Comparison of ENCODE assay signal across 8 cellular contexts in the genomic region with DNA sequence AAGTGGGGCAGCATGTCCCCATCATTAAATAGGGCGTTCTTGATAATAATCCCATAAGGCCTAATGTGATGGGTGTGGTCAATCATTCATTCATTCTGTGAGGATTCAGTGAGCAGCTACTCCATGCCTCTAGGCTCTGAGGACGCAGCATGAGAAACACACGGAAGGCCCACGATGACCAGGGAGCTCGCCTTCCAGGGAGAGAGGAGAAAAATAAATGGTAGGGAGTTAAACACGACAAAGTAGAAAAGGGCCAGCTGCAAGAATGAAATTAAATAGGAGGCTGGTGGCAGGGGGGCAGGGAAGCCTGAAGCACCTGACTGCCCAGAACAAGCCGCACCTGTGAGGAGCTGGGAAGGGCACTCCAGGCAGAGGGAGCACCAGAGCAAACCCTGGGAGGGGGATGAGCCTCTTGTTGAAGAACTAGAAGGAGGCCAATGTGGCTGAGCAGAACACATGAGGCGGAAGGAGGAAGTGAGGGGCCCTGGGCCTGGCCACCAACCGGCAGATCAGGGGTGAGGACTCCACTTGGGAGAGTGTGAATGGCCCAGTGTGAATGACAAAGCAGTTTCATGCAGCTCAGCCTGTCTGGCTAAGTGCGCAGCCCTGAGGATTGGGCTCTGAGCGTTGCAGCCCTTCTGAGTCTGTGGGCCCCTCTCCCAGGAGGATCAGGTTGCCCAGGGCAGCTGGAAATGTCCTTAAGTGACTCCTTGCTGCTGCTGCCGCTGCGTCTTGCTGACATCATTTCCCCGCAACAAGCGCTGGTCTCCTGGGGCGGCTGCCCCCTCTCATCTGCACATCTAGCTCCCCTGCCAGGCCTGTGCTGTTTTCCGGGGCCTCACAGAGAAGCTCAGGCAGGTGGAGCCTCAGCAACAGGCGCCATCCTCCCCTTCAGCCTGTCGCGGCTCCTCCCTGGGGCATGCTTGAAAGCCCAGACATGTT.
A peak's percentile ranks its signal among the peaks of the same experiment; 100 is the strongest.
DNase-seq lines count a peak whose midpoint lies in the region; ATAC-seq, FAIRE-seq and TF ChIP-seq lines count a peak whose summit lies in the region.

No MANE protein-coding gene starts in this region.

- peak overlapping the region; percentile 38; the same call in 1 of the 2 replicates for H3K4me2 ChIP-seq in IMR-90 (ENCODE audit: low read depth, low read length)
- H3K4me2 ChIP-seq in mesendoderm (ENCODE audit: low read length), result no peak overlapping the region

- H3K79me1 ChIP-seq in IMR-90 (ENCODE audit: low read depth in 1 of 2, low read length in 2 of 2) (no peaks in the 10 kb centered on the region), mesendoderm (ENCODE audit: low read length) (no peaks in the 10 kb centered on the region)

- no peak overlapping the region; the same call in 1 of the 2 replicates for H4K91ac ChIP-seq in IMR-90 (ENCODE audit: insufficient read depth, low read depth, low read length)

- H3K4me1 Mint-ChIP-seq in CD4-positive, CD25-positive, alpha-beta regulatory T cell, result peaks cover 28 to 64% (median 35%) of the 10 kb centered on the region in 4 donors
- peaks cover 39% of the 10 kb centered on the region for H3K4me1 Mint-ChIP-seq in type B pancreatic cell (ENCODE audit: unreplicated experiment)

- no peak for FAIRE-seq in bronchial epithelial cell (lab: Jason Lieb, UNC)

- H2BK5ac ChIP-seq in IMR-90 (ENCODE audit: low read depth, low read length, poor library complexity, severe bottlenecking) (no peak overlapping the region), mesendoderm (ENCODE audit: low read length) (no peak overlapping the region)

- no peak overlapping the region for H3K56ac ChIP-seq in IMR-90 (ENCODE audit: extremely low read depth, insufficient read depth, low read length)
- H3K56ac ChIP-seq in mesendoderm (ENCODE audit: low read length), result peak overlapping the region; percentile 61

- POLR2A ChIA-PET in IMR-90 (lab: Charles Lee; ENCODE audit: unreplicated experiment), result no interaction called here

- no peak overlapping the region for H2AK9ac ChIP-seq in IMR-90 (replicated peaks; ENCODE audit: low read depth, low read length, poor library complexity)

- no TSS peak for BruUV-seq in IMR-90 (replicated peaks; lab: Mats Ljungman, UMichigan)

- H3K4me3 ChIP-seq in CD4-positive, CD25-positive, alpha-beta regulatory T cell (ENCODE audit: low read depth, low read length), result peak overlapping the region; percentile 85
- no peak overlapping the region for H3K4me3 ChIP-seq in IMR-90 (ENCODE audit: insufficient read depth, low read depth, low read length)
- H3K4me3 ChIP-seq in RWPE2 (ENCODE audit: severe bottlenecking), result no peak overlapping the region
- H3K4me3 ChIP-seq in bronchial epithelial cell (ENCODE audit: low read depth, low read length), result no peak overlapping the region
- no peak overlapping the region for H3K4me3 ChIP-seq in mesendoderm (ENCODE audit: low read length)

- peak overlapping the region; percentile 12; the same call in 1 of the 2 replicates for H4K5ac ChIP-seq in IMR-90 (ENCODE audit: low read depth, low read length)
- no peak overlapping the region for H4K5ac ChIP-seq in mesendoderm (ENCODE audit: low read length)

- H2AK5ac ChIP-seq in IMR-90 (ENCODE audit: low read depth, low read length) (no peak overlapping the region; the same call in 1 of the 2 replicates), mesendoderm (ENCODE audit: low read length) (no peak overlapping the region)

- no peak overlapping the region for H3K4ac ChIP-seq in IMR-90 (ENCODE audit: low read depth, low read length)
- H3K4ac ChIP-seq in mesendoderm (ENCODE audit: low read depth, low read length), result no peak overlapping the region

- H3K14ac ChIP-seq in IMR-90 (replicated peaks; ENCODE audit: low read depth, low read length), result no peak overlapping the region

- no peaks in the 10 kb centered on the region for H3K9me3 ChIP-seq in CD4-positive, CD25-positive, alpha-beta regulatory T cell (ENCODE audit: control insufficient read depth in 2 of 2, low read length in 2 of 2)
- no peaks in the 10 kb centered on the region for H3K9me3 ChIP-seq in IMR-90 (ENCODE audit: control insufficient read depth, insufficient read depth, low read length)
- H3K9me3 ChIP-seq in RWPE2 (ENCODE audit: severe bottlenecking), result no peaks in the 10 kb centered on the region

- no peaks in the 10 kb centered on the region for H3K27me3 ChIP-seq in CD4-positive, CD25-positive, alpha-beta regulatory T cell (ENCODE audit: control insufficient read depth, insufficient read depth, low read length)
- H3K27me3 ChIP-seq in IMR-90 (ENCODE audit: control insufficient read depth, insufficient read depth, low read length) (peaks cover 3% of the 10 kb centered on the region; the same call in 1 of the 2 replicates), RWPE2 (ENCODE audit: insufficient read depth, poor library complexity, severe bottlenecking) (no peaks in the 10 kb centered on the region), bronchial epithelial cell (ENCODE audit: control insufficient read depth, insufficient read depth, low read length) (no peaks in the 10 kb centered on the region), mesendoderm (ENCODE audit: insufficient read depth, low read length, poor library complexity) (no peaks in the 10 kb centered on the region)

- H3K23ac ChIP-seq in IMR-90 (ENCODE audit: low read depth, low read length) (no peak overlapping the region), mesendoderm (ENCODE audit: low read length) (no peak overlapping the region)

- H2BK120ac ChIP-seq in IMR-90 (ENCODE audit: low read depth, low read length) (peak overlapping the region; percentile 18; the same call in 1 of the 2 replicates), mesendoderm (ENCODE audit: low read depth, low read length) (no peak overlapping the region)

- in situ Hi-C loops in IMR-90 (cut with MboI; ENCODE audit: low sequenced_read_pairs), result loop anchor here (25.0 kb wide), 2 partner anchors 1179 to 1829 kb away; no protein-coding TSS in a partner anchor
- in situ Hi-C loops in GM13977 (cut with MboI; ENCODE audit: low pct_unique_long_range_greater_than_20kb, low sequenced_read_pairs, unreplicated experiment), result no loop called here

- peak overlapping the region; percentile 85 for H2AFZ ChIP-seq in IMR-90 (replicated peaks; ENCODE audit: low read length, poor library complexity)

- TF ChIP-seq POLR2A in IMR-90 (IDR thresholded peaks at IDR 0.05; ENCODE audit: low read depth, low read length), result no peak

- H3K27ac Mint-ChIP-seq in CD4-positive, CD25-positive, alpha-beta regulatory T cell, result peak overlapping the region; percentile 85 to 94 (median 88)
- peak overlapping the region; percentile 69 for H3K27ac Mint-ChIP-seq in type B pancreatic cell

- H2BK15ac ChIP-seq in IMR-90 (ENCODE audit: low read depth, low read length) (no peak overlapping the region), mesendoderm (replicated peaks; ENCODE audit: low read depth) (no peak overlapping the region)

- no peaks in the 10 kb centered on the region for H3K36me3 Mint-ChIP-seq in CD4-positive, CD25-positive, alpha-beta regulatory T cell
- no peaks in the 10 kb centered on the region for H3K36me3 Mint-ChIP-seq in type B pancreatic cell

- no peaks in the 10 kb centered on the region for H3K36me3 ChIP-seq in CD4-positive, CD25-positive, alpha-beta regulatory T cell (ENCODE audit: control insufficient read depth, insufficient read depth, low read length)
- H3K36me3 ChIP-seq in IMR-90 (ENCODE audit: control insufficient read depth, insufficient read depth, low read length), result no peaks in the 10 kb centered on the region
- H3K36me3 ChIP-seq in RWPE2 (ENCODE audit: low read depth), result peaks cover 19% of the 10 kb centered on the region
- H3K36me3 ChIP-seq in bronchial epithelial cell (ENCODE audit: control insufficient read depth, insufficient read depth, low read length), result no peaks in the 10 kb centered on the region
- H3K36me3 ChIP-seq in mesendoderm (ENCODE audit: control insufficient read depth, insufficient read depth, low read length), result no peaks in the 10 kb centered on the region

- peaks cover 50% of the 10 kb centered on the region for H3K4me1 ChIP-seq in CD4-positive, CD25-positive, alpha-beta regulatory T cell (ENCODE audit: control insufficient read depth, insufficient read depth, low read length, poor library complexity, severe bottlenecking)
- H3K4me1 ChIP-seq in IMR-90 (ENCODE audit: control insufficient read depth, insufficient read depth, low read length) (peaks cover 15% of the 10 kb centered on the region; the same call in 1 of the 2 replicates), RWPE2 (ENCODE audit: insufficient read depth, poor library complexity, severe bottlenecking) (peaks cover 40% of the 10 kb centered on the region), mesendoderm (ENCODE audit: control insufficient read depth, low read depth, low read length) (peaks cover 4% of the 10 kb centered on the region)

- no peaks in the 10 kb centered on the region for H4K20me1 ChIP-seq in IMR-90 (ENCODE audit: insufficient read depth, low read length)

- peaks cover 4% of the 10 kb centered on the region for H3K27me3 Mint-ChIP-seq in CD4-positive, CD25-positive, alpha-beta regulatory T cell
- H3K27me3 Mint-ChIP-seq in type B pancreatic cell, result peaks cover 11% of the 10 kb centered on the region

- peak; percentile 33 to 45 for ATAC-seq in CD4-positive, CD25-positive, alpha-beta regulatory T cell (ENCODE audit: low read depth in 2 of 2)
- ATAC-seq in IMR-90 (ENCODE audit: low read depth) (peak; percentile 3), RWPE2 (ENCODE audit: low read depth) (no peak), HG02571 (IDR thresholded peaks at IDR 0.05; ENCODE audit: unreplicated experiment) (no peak)

- intact Hi-C loops in IMR-90 (cut with micrococcal nuclease), result loop anchor here (1.0 to 10.0 kb wide), 6 partner anchors 109 to 1839 kb away; partner anchors contain the start of gene CDH4

- WGBS in IMR-90 (ENCODE audit: extremely low coverage in 2 of 2, insufficient read length in 1 of 2), 2 experiments, result 49% methylated on average over 11 of the region's 20 CpGs; no CpG with 5 or more reads in 1 of the 2 experiments
- no CpG with 5 or more reads among the region's 20 CpGs for WGBS in mesendoderm (ENCODE audit: extremely low coverage, insufficient coverage, low lambda C conversion rate)

- no peaks in the 10 kb centered on the region for H3K79me2 ChIP-seq in mesendoderm (ENCODE audit: control insufficient read depth, insufficient read depth, low read length)

- TF ChIP-seq CTCF in IMR-90 (conservative IDR thresholded peaks at IDR 0.05; ENCODE audit: low read depth, low read length), result no peak
- TF ChIP-seq CTCF in RWPE2 (IDR thresholded peaks at IDR 0.05; ENCODE audit: poor library complexity, severe bottlenecking), result no peak
- TF ChIP-seq CTCF in bronchial epithelial cell (IDR thresholded peaks at IDR 0.05; ENCODE audit: insufficient read depth, low read length, severe bottlenecking), result no peak
- no peak for TF ChIP-seq CTCF in type B pancreatic cell (conservative IDR thresholded peaks at IDR 0.05)
- TF ChIP-seq CTCF in GM13977 (IDR thresholded peaks at IDR 0.05; ENCODE audit: extremely low read depth, insufficient read depth, missing control alignments), result no peak

- peak; percentile 9 to 55 (median 20) for DNase-seq in CD4-positive, CD25-positive, alpha-beta regulatory T cell
- DNase-seq in IMR-90 (peak; percentile 79), RWPE2 (ENCODE audit: low spot score) (peak; percentile 76), bronchial epithelial cell (ENCODE audit: low read depth) (peak; percentile 7), mesendoderm (peak; percentile 74), type B pancreatic cell (ENCODE audit: extremely low spot score, unreplicated experiment) (no peak), GM13977 (ENCODE audit: low spot score) (no peak)

- CTCF ChIA-PET in IMR-90 (lab: Yijun Ruan, JAX), result interaction anchor here (0.6 to 2.3 kb wide), 4 partner anchors 10 to 1437 kb away, joined by 3 to 7 read pairs (median 6); no protein-coding TSS in a partner anchor

- H3K4me3 Mint-ChIP-seq in CD4-positive, CD25-positive, alpha-beta regulatory T cell, result peak overlapping the region; percentile 75 to 95 (median 85)
- peak overlapping the region; percentile 22 for H3K4me3 Mint-ChIP-seq in type B pancreatic cell

- H3K18ac ChIP-seq in IMR-90 (ENCODE audit: low read depth, low read length), result peak overlapping the region; percentile 36
- no peak overlapping the region for H3K18ac ChIP-seq in mesendoderm (ENCODE audit: low read length)

- H3K9me3 Mint-ChIP-seq in CD4-positive, CD25-positive, alpha-beta regulatory T cell, result peaks cover 0 to 4% (median 0%) of the 10 kb centered on the region in 7 donors
- H3K9me3 Mint-ChIP-seq in type B pancreatic cell, result no peaks in the 10 kb centered on the region

- 0 out of 2 replicates have a peak overlapping the region, but pooled peaks have one; percentile 12 for H2BK20ac ChIP-seq in IMR-90 (ENCODE audit: low read depth, low read length)

- H3K9ac ChIP-seq in IMR-90 (ENCODE audit: low read depth, low read length) (no peak overlapping the region), mesendoderm (ENCODE audit: low read length) (peak overlapping the region; percentile 23)

- no peak for TF ChIP-seq RAD21 in IMR-90 (IDR thresholded peaks at IDR 0.05; ENCODE audit: low read length)

- dilution Hi-C loops in IMR-90 (cut with HindIII; ENCODE audit: low sequenced_read_pairs, unreplicated experiment), result no loop called here

- H3K27ac ChIP-seq in CD4-positive, CD25-positive, alpha-beta regulatory T cell (ENCODE audit: insufficient read depth, low read length, poor library complexity, severe bottlenecking), result peak overlapping the region; percentile 45
- H3K27ac ChIP-seq in IMR-90 (ENCODE audit: insufficient read depth, low read length) (peak overlapping the region; percentile 8; the same call in 1 of the 2 replicates), RWPE2 (ENCODE audit: poor library complexity, severe bottlenecking) (peak overlapping the region; percentile 1), mesendoderm (ENCODE audit: low read depth, low read length) (peak overlapping the region; percentile 13)

- H4K8ac ChIP-seq in IMR-90 (ENCODE audit: low read depth in 2 of 2, low read length in 2 of 2), result peak overlapping the region; percentile 19 to 45; a peak in 1 of 4 replicates
- H4K8ac ChIP-seq in mesendoderm (ENCODE audit: low read depth, low read length), result no peak overlapping the region

- no peaks in the 10 kb centered on the region; the same call in 1 of the 2 replicates for H3K9me1 ChIP-seq in IMR-90 (ENCODE audit: insufficient read depth, low read length)

Comparison
In these comparisons a context has a peak if more than half of its experiments do, and no peak if none do; other contexts are left out.
1. ATAC-seq: peak in CD4-positive, CD25-positive, alpha-beta regulatory T cell (2 of 2) and IMR-90 (single experiment); none in RWPE2 (single experiment) and HG02571 (single experiment).
2. DNase-seq: peak in CD4-positive, CD25-positive, alpha-beta regulatory T cell (3 of 3), IMR-90 (single experiment), RWPE2 (single experiment), bronchial epithelial cell (single experiment) and mesendoderm (single experiment); none in type B pancreatic cell (single experiment) and GM13977 (single experiment).
3. Peak in every context shown above with its lines, with median percentiles within 50 percentile points of each other: H3K27ac ChIP-seq.